In the genomic region with DNA sequence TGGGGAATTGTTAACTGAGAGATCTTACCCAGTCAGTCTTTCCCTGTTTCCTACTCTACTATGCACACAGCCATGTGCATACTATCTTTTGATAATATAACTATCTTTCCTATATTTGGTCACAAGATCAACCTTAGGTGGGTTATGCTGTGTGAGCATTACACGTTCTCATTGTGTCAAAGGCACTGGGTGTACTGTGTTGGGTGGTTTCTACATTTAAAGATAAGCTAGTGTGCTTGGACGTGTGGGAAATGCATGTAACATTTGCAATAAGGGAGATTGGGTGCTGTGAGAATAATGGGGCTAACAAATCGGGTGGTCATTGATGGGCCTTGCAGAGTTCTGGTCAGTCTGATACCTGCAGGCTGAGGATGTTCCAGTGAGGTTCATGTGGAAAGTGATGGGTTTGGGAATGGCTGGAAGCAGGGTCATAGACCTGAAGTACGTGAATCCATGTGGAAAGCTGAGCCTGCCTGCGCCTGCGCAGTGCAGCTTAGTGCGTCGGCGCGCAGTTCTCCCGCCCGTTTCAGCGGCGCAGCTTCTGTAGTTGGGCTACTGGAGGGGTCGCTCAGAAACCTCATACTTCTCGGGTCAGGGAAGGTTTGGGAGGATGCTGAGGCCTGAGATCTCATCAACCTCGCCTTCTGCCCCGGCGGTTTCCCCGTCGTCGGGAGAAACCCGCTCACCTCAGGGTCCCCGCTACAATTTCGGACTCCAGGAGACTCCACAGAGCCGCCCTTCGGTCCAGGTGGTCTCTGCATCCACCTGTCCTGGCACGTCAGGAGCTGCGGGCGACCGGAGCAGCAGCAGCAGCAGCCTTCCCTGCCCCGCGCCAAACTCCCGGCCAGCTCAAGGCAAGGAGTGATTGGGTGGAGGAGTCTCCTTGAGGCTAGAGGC, we compare ENCODE assay signal across 9 cellular contexts. TPM values are rescaled to one million over a fixed set of nuclear protein-coding genes. Genes with fewer than 3 reads are reported as not detected.
DNase-seq lines count a peak whose midpoint lies in the region; ATAC-seq, FAIRE-seq and TF ChIP-seq lines count a peak whose summit lies in the region.
"Had no signal": no experiment of that assay in that cellular context is flagged by ENCODE, and none has a peak within 500 bp of the region (broad histone marks: within the 10 kb centered on the region; RNA-seq: fewer than 3 reads in every experiment).

Gene MSH4, plus strand, starts transcription at position 507 of the 897 bp plus-strand sequence. Its CDS starts 104 bp downstream, at position 611.

- ATAC-seq in GM19351 (IDR thresholded peaks at IDR 0.05; ENCODE audit: unreplicated experiment) (peak; percentile 29), T-helper 17 cell (peak; percentile 22), left lobe of liver (peak; percentile 71)

- H3K27ac Mint-ChIP-seq in T-helper 17 cell: peak within 1 kb of the TSS; percentile 62

- peaks cover 7% of the 10 kb centered on the region for H3K4me1 Mint-ChIP-seq in T-helper 17 cell

- H3K27me3 Mint-ChIP-seq in T-helper 17 cell: no peaks in the 10 kb centered on the region
- H3K27me3 Mint-ChIP-seq: brain had no signal

- no peaks in the 10 kb centered on the region for H3K9me3 ChIP-seq in T-helper 17 cell (ENCODE audit: control insufficient read depth, low read length, poor library complexity, severe bottlenecking)

- H3K4me3 Mint-ChIP-seq in T-helper 17 cell: no peak within 1 kb of the TSS
- H3K4me3 Mint-ChIP-seq: brain had no signal

- DNase-seq in DMS 273 (lab: John Stamatoyannopoulos, UW; ENCODE audit: unreplicated experiment) (peak; percentile 68), T-helper 17 cell (no peak), left lobe of liver (ENCODE audit: low spot score) (no peak), H54 (ENCODE audit: insufficient read length, low spot score) (no peak), SKM-1 treated with dmso at 0.1 percent for 144 hours (lab: John Stamatoyannopoulos, UW; ENCODE audit: unreplicated experiment) (no peak), hippocampal formation (lab: John Stamatoyannopoulos, UW) (no peak), HT-29 (ENCODE audit: low spot score) (no peak)

- TF ChIP-seq POLR2A in H54 (IDR thresholded peaks at IDR 0.05; ENCODE audit: low read depth, low read length): no peak

- no peak for FAIRE-seq in H54 (lab: Jason Lieb, UNC)

- H3K36me3 Mint-ChIP-seq in T-helper 17 cell (ENCODE audit: low read depth): peaks cover 7% of the 10 kb centered on the region

RNA-seq across cellular contexts. Expression of gene MSH4, which starts in this region (rescaled TPM):
- total RNA-seq in T-helper 17 cell (under 1 TPM; 0.26 to 0.27 TPM), left lobe of liver (0.08 TPM)
- total RNA-seq in HT-29 (2014; rRNA removed; shearing (Covaris generic)): 0.05 and 0.16 TPM in 2 replicates

Comparison
In these comparisons a context has a peak if more than half of its experiments do, and no peak if none do; other contexts are left out.
1. Peak in ATAC-seq in T-helper 17 cell; RNA of the gene not detected or under 1 TPM.
2. Peak in ATAC-seq in left lobe of liver; RNA of the gene not detected or under 1 TPM.